In the genomic region with DNA sequence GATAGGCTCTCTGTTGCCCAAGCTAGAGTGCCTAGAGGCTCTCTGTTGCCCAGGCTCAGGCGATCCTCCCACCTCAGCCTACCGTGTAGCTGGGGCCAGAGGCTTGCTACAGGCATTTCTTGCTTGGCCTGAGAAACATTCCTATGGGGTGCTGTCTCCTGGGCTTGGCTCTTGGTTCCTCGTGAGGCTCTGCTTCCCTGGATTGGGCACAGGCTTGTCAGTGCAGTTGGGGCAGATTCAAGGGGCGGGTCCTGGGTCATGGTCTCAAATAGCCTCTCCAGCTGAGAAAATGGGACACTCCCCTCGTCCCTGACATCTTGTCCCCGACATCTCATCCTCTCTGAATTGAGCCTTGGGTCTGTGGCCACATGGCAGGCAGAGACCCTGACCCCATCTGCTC, we compare ENCODE assay signal across 21 cellular contexts. TPM values are rescaled to one million over a fixed set of nuclear protein-coding genes. Genes with fewer than 3 reads are reported as not detected.
DNase-seq lines count a peak whose midpoint lies in the region; ATAC-seq and TF ChIP-seq lines count a peak whose summit lies in the region.
"Had no signal": no experiment of that assay in that cellular context is flagged by ENCODE, and none has a peak within 500 bp of the region (broad histone marks: within the 10 kb centered on the region; RNA-seq: fewer than 3 reads in every experiment).

No MANE protein-coding gene starts in this region.

- no peak for ATAC-seq in effector memory CD8-positive, alpha-beta T cell (replicated peaks)
- no peak for ATAC-seq in natural killer cell
- ATAC-seq in left lobe of liver: no peak
- ATAC-seq: lower lobe of right lung, upper lobe of right lung had no signal

- H2AFZ ChIP-seq in osteoblast (ENCODE audit: low read length): no peak overlapping the region

- no peaks in the 10 kb centered on the region for H3K9me3 Mint-ChIP-seq in effector memory CD8-positive, alpha-beta T cell
- H3K9me3 Mint-ChIP-seq in activated T-helper 1 cell treated with anti-CD3 and anti-CD28 coated beads, Interleukin-12 subunit alpha, Interleukin-12 subunit beta, Interleukin-2, Interleukin-4 antibody, amounts not matched to agents 30 ng/mL and 10 ng/mL and 1 ng/mL, durations not matched to agents 14 hours and 24 hours and 36 hours: no peaks in the 10 kb centered on the region
- H3K9me3 Mint-ChIP-seq in natural killer cell: no peaks in the 10 kb centered on the region
- H3K9me3 Mint-ChIP-seq: activated CD4-positive, alpha-beta T cell treated with anti-CD3 and anti-CD28 coated beads, Interleukin-2, amount 10 ng/mL, durations not matched to agents 7 days and 5 days; nephron; stimulated activated naive CD8-positive, alpha-beta T cell treated with anti-CD3 and anti-CD28 coated beads, Interleukin-15, amount 100 ng/mL, for 72 hours had no signal

- H3K9me3 ChIP-seq in HUES48 (ENCODE audit: control insufficient read depth, insufficient read depth, low read length): no peaks in the 10 kb centered on the region
- H3K9me3 ChIP-seq in osteoblast (ENCODE audit: low read depth, low read length): peaks cover 3% of the 10 kb centered on the region
- H3K9me3 ChIP-seq: breast epithelium, lower lobe of right lung, upper lobe of right lung had no signal

- no peaks in the 10 kb centered on the region for H3K27me3 Mint-ChIP-seq in effector memory CD8-positive, alpha-beta T cell
- H3K27me3 Mint-ChIP-seq in activated T-helper 1 cell treated with anti-CD3 and anti-CD28 coated beads, Interleukin-12 subunit alpha, Interleukin-12 subunit beta, Interleukin-2, Interleukin-4 antibody, amounts not matched to agents 30 ng/mL and 10 ng/mL and 1 ng/mL, durations not matched to agents 14 hours and 24 hours and 36 hours (ENCODE audit: insufficient read depth): no peaks in the 10 kb centered on the region
- no peaks in the 10 kb centered on the region for H3K27me3 Mint-ChIP-seq in natural killer cell (ENCODE audit: low read depth in 2 of 2)
- H3K27me3 Mint-ChIP-seq: activated CD4-positive, alpha-beta T cell treated with anti-CD3 and anti-CD28 coated beads, Interleukin-2, amount 10 ng/mL, durations not matched to agents 7 days and 5 days; activated naive CD8-positive, alpha-beta T cell; stimulated activated naive CD8-positive, alpha-beta T cell treated with anti-CD3 and anti-CD28 coated beads, Interleukin-15, amount 100 ng/mL, for 72 hours had no signal

- H3K79me2 ChIP-seq in osteoblast (ENCODE audit: insufficient read depth, low read length): no peaks in the 10 kb centered on the region

- peaks cover 3% of the 10 kb centered on the region for H4K20me1 ChIP-seq in osteoblast (ENCODE audit: insufficient read depth, low read length)

- H3K9ac ChIP-seq in HUES48 (ENCODE audit: low read depth, low read length): no peak overlapping the region

- H3K36me3 Mint-ChIP-seq in effector memory CD8-positive, alpha-beta T cell (ENCODE audit: insufficient read depth): peaks cover 43% of the 10 kb centered on the region
- H3K36me3 Mint-ChIP-seq in activated T-helper 1 cell treated with anti-CD3 and anti-CD28 coated beads, Interleukin-12 subunit alpha, Interleukin-12 subunit beta, Interleukin-2, Interleukin-4 antibody, amounts not matched to agents 30 ng/mL and 10 ng/mL and 1 ng/mL, durations not matched to agents 14 hours and 24 hours and 36 hours (ENCODE audit: low read depth): peaks cover 19% of the 10 kb centered on the region
- no peaks in the 10 kb centered on the region for H3K36me3 Mint-ChIP-seq in natural killer cell
- H3K36me3 Mint-ChIP-seq: activated naive CD8-positive, alpha-beta T cell had no signal

- no peaks in the 10 kb centered on the region; the same call in 1 of the 2 replicates for H3K4me1 ChIP-seq in HUES48 (ENCODE audit: control insufficient read depth, insufficient read depth, low read length)
- H3K4me1 ChIP-seq in osteoblast (ENCODE audit: insufficient read depth, low read length): peaks cover 1% of the 10 kb centered on the region
- H3K4me1 ChIP-seq: breast epithelium, upper lobe of right lung had no signal

- TF ChIP-seq CTCF in osteoblast (IDR thresholded peaks at IDR 0.05; ENCODE audit: extremely low read depth, low read depth, low read length): no peak
- no peak for TF ChIP-seq CTCF in natural killer cell (IDR thresholded peaks at IDR 0.05)

- H3K4me3 ChIP-seq in HUES48 (ENCODE audit: low read depth, low read length) (no peak overlapping the region), osteoblast (ENCODE audit: insufficient read depth, low read length) (no peak overlapping the region)
- H3K4me3 ChIP-seq: breast epithelium, lower lobe of right lung, upper lobe of right lung had no signal

- H3K27ac ChIP-seq in HUES48 (ENCODE audit: low read depth, low read length): peak overlapping the region; percentile 12
- H3K27ac ChIP-seq in osteoblast (ENCODE audit: low read depth, low read length): no peak overlapping the region
- H3K27ac ChIP-seq: breast epithelium, lower lobe of right lung, upper lobe of right lung had no signal

- H3K4me1 Mint-ChIP-seq in effector memory CD8-positive, alpha-beta T cell (ENCODE audit: low read depth in 2 of 2): peaks cover 2 to 5% of the 10 kb centered on the region in 2 donors
- H3K4me1 Mint-ChIP-seq in activated T-helper 1 cell treated with anti-CD3 and anti-CD28 coated beads, Interleukin-12 subunit alpha, Interleukin-12 subunit beta, Interleukin-2, Interleukin-4 antibody, amounts not matched to agents 30 ng/mL and 10 ng/mL and 1 ng/mL, durations not matched to agents 14 hours and 24 hours and 36 hours (ENCODE audit: low read depth): no peaks in the 10 kb centered on the region
- H3K4me1 Mint-ChIP-seq in natural killer cell: no peaks in the 10 kb centered on the region
- H3K4me1 Mint-ChIP-seq: activated CD4-positive, alpha-beta T cell treated with anti-CD3 and anti-CD28 coated beads, Interleukin-2, amount 10 ng/mL, durations not matched to agents 7 days and 5 days; nephron had no signal

- peak overlapping the region; percentile 25 to 32 for H3K27ac Mint-ChIP-seq in effector memory CD8-positive, alpha-beta T cell
- H3K27ac Mint-ChIP-seq in activated T-helper 1 cell treated with anti-CD3 and anti-CD28 coated beads, Interleukin-12 subunit alpha, Interleukin-12 subunit beta, Interleukin-2, Interleukin-4 antibody, amounts not matched to agents 30 ng/mL and 10 ng/mL and 1 ng/mL, durations not matched to agents 14 hours and 24 hours and 36 hours: no peak overlapping the region
- H3K27ac Mint-ChIP-seq in natural killer cell: peak overlapping the region in 1 of 2 donors; percentile 43
- H3K27ac Mint-ChIP-seq: activated CD4-positive, alpha-beta T cell treated with anti-CD3 and anti-CD28 coated beads, Interleukin-2, amount 10 ng/mL, durations not matched to agents 7 days and 5 days; activated naive CD8-positive, alpha-beta T cell; nephron had no signal

- no peak overlapping the region for H3K4me2 ChIP-seq in osteoblast (ENCODE audit: insufficient read depth, low read length)

- no peaks in the 10 kb centered on the region for H3K27me3 ChIP-seq in HUES48 (ENCODE audit: control insufficient read depth, insufficient read depth, low read length)
- no peaks in the 10 kb centered on the region for H3K27me3 ChIP-seq in osteoblast (ENCODE audit: insufficient read depth, low read length)
- H3K27me3 ChIP-seq: breast epithelium, upper lobe of right lung had no signal

- H3K4me3 Mint-ChIP-seq in effector memory CD8-positive, alpha-beta T cell: no peak overlapping the region
- no peak overlapping the region for H3K4me3 Mint-ChIP-seq in activated T-helper 1 cell treated with anti-CD3 and anti-CD28 coated beads, Interleukin-12 subunit alpha, Interleukin-12 subunit beta, Interleukin-2, Interleukin-4 antibody, amounts not matched to agents 30 ng/mL and 10 ng/mL and 1 ng/mL, durations not matched to agents 14 hours and 24 hours and 36 hours
- H3K4me3 Mint-ChIP-seq in natural killer cell: no peak overlapping the region
- H3K4me3 Mint-ChIP-seq: activated CD4-positive, alpha-beta T cell treated with anti-CD3 and anti-CD28 coated beads, Interleukin-2, amount 10 ng/mL, durations not matched to agents 7 days and 5 days; activated naive CD8-positive, alpha-beta T cell; nephron; stimulated activated naive CD8-positive, alpha-beta T cell treated with anti-CD3 and anti-CD28 coated beads, Interleukin-15, amount 100 ng/mL, for 72 hours had no signal

- DNase-seq in NCI-H524 (lab: John Stamatoyannopoulos, UW) (peak; percentile 59 to 71), NCI-H524 treated with DMSO at 0.1 percent for 48 hours (lab: John Stamatoyannopoulos, UW) (no peak), osteoblast (ENCODE audit: insufficient read length, low spot score, missing footprints) (peak; percentile 81), natural killer cell (no peak), left lobe of liver (ENCODE audit: low spot score) (no peak)
- no peak for DNase-seq in effector memory CD8-positive, alpha-beta T cell
- DNase-seq in activated T-helper 1 cell treated with anti-CD3 and anti-CD28 coated beads, Interleukin-12 subunit alpha, Interleukin-12 subunit beta, Interleukin-2, Interleukin-4 antibody, amounts not matched to agents 30 ng/mL and 10 ng/mL and 1 ng/mL, durations not matched to agents 14 hours and 24 hours and 36 hours (ENCODE audit: low spot score): no peak
- DNase-seq: activated CD4-positive, alpha-beta T cell treated with anti-CD3 and anti-CD28 coated beads, Interleukin-2, amount 10 ng/mL, durations not matched to agents 7 days and 5 days; activated T-cell treated with anti-CD3 and anti-CD28 coated beads, Interleukin-2, amount 50 U/mL, for 1 hour; C1 segment of cervical spinal cord; dermis blood vessel endothelial cell; DMS53; lower lobe of right lung; NCI-H1694; stimulated activated naive CD8-positive, alpha-beta T cell treated with anti-CD3 and anti-CD28 coated beads, Interleukin-15, amount 100 ng/mL, for 72 hours; upper lobe of right lung had no signal

- intact Hi-C loops in activated T-helper 1 cell treated with anti-CD3 and anti-CD28 coated beads, Interleukin-12 subunit alpha, Interleukin-12 subunit beta, Interleukin-2, Interleukin-4 antibody, amounts not matched to agents 30 ng/mL and 10 ng/mL and 1 ng/mL, durations not matched to agents 14 hours and 24 hours and 36 hours (cut with micrococcal nuclease): no loop called here
- intact Hi-C loops in natural killer cell (cut with micrococcal nuclease): no loop called here

- peaks cover 23% of the 10 kb centered on the region for H3K36me3 ChIP-seq in HUES48 (ENCODE audit: control insufficient read depth, insufficient read depth, low read length)
- H3K36me3 ChIP-seq in osteoblast (ENCODE audit: insufficient read depth, low read length): peaks cover 21% of the 10 kb centered on the region
- H3K36me3 ChIP-seq: breast epithelium had no signal

RNA-seq across cellular contexts. Expression of a gene that starts 4.9 kb away (rescaled TPM):
- total RNA-seq in osteoblast (2.7 and 4.3 TPM in 2 replicates), natural killer cell (1 to 10 TPM; 2.2 to 2.5 (median 2.3) TPM), left lobe of liver (1.8 TPM)
- 3.0 and 4.1 TPM in 2 replicates for total RNA-seq in activated T-helper 1 cell treated with anti-CD3 and anti-CD28 coated beads, Interleukin-12 subunit alpha, Interleukin-12 subunit beta, Interleukin-2, Interleukin-4 antibody, amounts not matched to agents 30 ng/mL and 10 ng/mL and 1 ng/mL, durations not matched to agents 14 hours and 24 hours and 36 hours

RNA-seq across cellular contexts. Expression of a gene that starts 5.6 kb away (rescaled TPM):
- 160 and 202 TPM in 2 replicates for total RNA-seq in osteoblast
- 408 and 410 TPM in 2 replicates for total RNA-seq in activated T-helper 1 cell treated with anti-CD3 and anti-CD28 coated beads, Interleukin-12 subunit alpha, Interleukin-12 subunit beta, Interleukin-2, Interleukin-4 antibody, amounts not matched to agents 30 ng/mL and 10 ng/mL and 1 ng/mL, durations not matched to agents 14 hours and 24 hours and 36 hours
- total RNA-seq in natural killer cell: 100 to 1,000 TPM; 165 to 191 (median 188) TPM
- 200 TPM for total RNA-seq in left lobe of liver

RNA-seq across cellular contexts. Expression of a gene that starts 18.3 kb away (rescaled TPM):
- under 0.01 and 0.29 TPM in 2 replicates for total RNA-seq in osteoblast
- 13.6 and 15.0 TPM in 2 replicates for total RNA-seq in activated T-helper 1 cell treated with anti-CD3 and anti-CD28 coated beads, Interleukin-12 subunit alpha, Interleukin-12 subunit beta, Interleukin-2, Interleukin-4 antibody, amounts not matched to agents 30 ng/mL and 10 ng/mL and 1 ng/mL, durations not matched to agents 14 hours and 24 hours and 36 hours
- 1 to 10 TPM; 4.0 to 6.0 (median 4.3) TPM for total RNA-seq in natural killer cell
- 5.9 TPM for total RNA-seq in left lobe of liver

RNA-seq across cellular contexts. Expression of a gene that starts 27.6 kb away (rescaled TPM):
- 0.72 and 0.88 TPM in 2 replicates for total RNA-seq in osteoblast
- total RNA-seq in activated T-helper 1 cell treated with anti-CD3 and anti-CD28 coated beads, Interleukin-12 subunit alpha, Interleukin-12 subunit beta, Interleukin-2, Interleukin-4 antibody, amounts not matched to agents 30 ng/mL and 10 ng/mL and 1 ng/mL, durations not matched to agents 14 hours and 24 hours and 36 hours: 0.26 and 0.29 TPM in 2 replicates
- under 1 TPM; 0.05 to 0.20 (median 0.11) TPM for total RNA-seq in natural killer cell
- total RNA-seq in left lobe of liver: 0.10 TPM
- total RNA-seq: SK-MEL-5 had no signal

Comparison
In these comparisons a context has a peak if more than half of its experiments do, and no peak if none do; other contexts are left out.
1. DNase-seq: peak in NCI-H524 (2 of 2) and osteoblast (single experiment); none in NCI-H524 treated with DMSO at 0.1 percent for 48 hours (single experiment), effector memory CD8-positive, alpha-beta T cell (0 of 3), activated T-helper 1 cell treated with anti-CD3 and anti-CD28 coated beads, Interleukin-12 subunit alpha, Interleukin-12 subunit beta, Interleukin-2, Interleukin-4 antibody, amounts not matched to agents 30 ng/mL and 10 ng/mL and 1 ng/mL, durations not matched to agents 14 hours and 24 hours and 36 hours (single experiment), natural killer cell (single experiment) and left lobe of liver (single experiment).